25 cellular contexts compared by ENCODE assay signal in the genomic region with DNA sequence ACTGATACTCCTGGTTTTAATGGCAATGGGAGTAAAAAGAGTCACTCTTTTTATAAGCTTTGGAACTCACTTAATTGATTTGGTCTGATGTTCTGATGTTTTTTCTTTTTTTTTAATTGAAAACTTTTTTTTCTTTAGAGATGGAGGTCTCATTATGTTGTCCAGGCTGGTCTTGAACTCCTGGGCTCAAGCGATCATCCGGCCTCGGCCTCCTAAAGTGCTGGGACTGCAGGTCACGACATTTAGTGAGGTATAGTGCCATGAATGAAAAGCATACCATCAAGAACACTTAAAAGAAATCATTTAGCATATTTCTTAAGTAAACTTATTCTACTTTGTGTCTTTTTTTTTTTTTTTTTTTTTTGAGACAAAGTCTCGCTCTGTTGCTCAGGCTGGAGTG. TPM values are rescaled to one million over a fixed set of nuclear protein-coding genes. Genes with fewer than 3 reads are reported as not detected.
DNase-seq lines count a peak whose midpoint lies in the region; ATAC-seq and TF ChIP-seq lines count a peak whose summit lies in the region.
"Had no signal": no experiment of that assay in that cellular context is flagged by ENCODE, and none has a peak within 500 bp of the region (broad histone marks: within the 10 kb centered on the region; RNA-seq: fewer than 3 reads in every experiment).

No MANE protein-coding gene starts in this region.

- H3K36me3 Mint-ChIP-seq in T-helper 2 cell treated with Interferon-gamma antibody and Interleukin-4, amounts not matched to agents 5 μg/mL and 100 μg/mL, for 36 hours (ENCODE audit: low read depth), result peaks cover 44% of the 10 kb centered on the region
- peaks cover 94% of the 10 kb centered on the region for H3K36me3 Mint-ChIP-seq in activated T-helper 17 cell treated with anti-CD3 and anti-CD28 coated beads, Interleukin-2, amount 50 U/mL, for 72 hours (ENCODE audit: low read depth)

- DNase-seq in T-helper 2 cell treated with Interferon-gamma antibody and Interleukin-4, amounts not matched to agents 5 μg/mL and 100 μg/mL, for 36 hours (ENCODE audit: low spot score), result no peak
- DNase-seq in T-helper 2 cell (no peak), IMR-90 (no peak), fibroblast of lung (ENCODE audit: low read depth in 2 of 2) (no peak), thoracic aorta (ENCODE audit: low spot score) (no peak), SW 1271 (lab: John Stamatoyannopoulos, UW) (no peak), NCI-H1092 treated with DMSO at 0.1 percent for 48 hours (lab: John Stamatoyannopoulos, UW) (no peak)
- DNase-seq: activated CD4-positive, alpha-beta T cell treated with anti-CD3 and anti-CD28 coated beads, Interleukin-2, amount 50 U/mL, for 48 hours; activated CD4-positive, CD25-positive, alpha-beta regulatory T cell; activated gamma-delta T cell treated with Interleukin-2 at 50 U/mL for 16 hours; adrenal gland; brain microvascular endothelial cell; glutamatergic neuron; H9; kidney; natural killer cell; NCI-H2029 treated with DMSO at 0.1 percent for 48 hours; NCI-H2227 treated with DMSO at 0.1 percent for 48 hours; NCI-H526 treated with DMSO at 0.1 percent for 48 hours; right cardiac atrium; spleen; upper lobe of right lung had no signal

- H2BK120ac ChIP-seq in IMR-90 (ENCODE audit: low read depth, low read length), result no peak overlapping the region

- H3K9me1 ChIP-seq in IMR-90 (ENCODE audit: insufficient read depth, low read length), result peaks cover 3% of the 10 kb centered on the region; the same call in 1 of the 2 replicates

- no peak for ATAC-seq in IMR-90 (ENCODE audit: low read depth)
- ATAC-seq in thoracic aorta (ENCODE audit: insufficient number of reproducible peaks, low FRiP score, low read depth), result no peak
- no peak for ATAC-seq in activated T-helper 17 cell treated with anti-CD3 and anti-CD28 coated beads, Interleukin-2, amount 50 U/mL, for 72 hours (replicated peaks)
- ATAC-seq: natural killer cell, right cardiac atrium, upper lobe of right lung had no signal

- no peaks in the 10 kb centered on the region for H3K9me3 Mint-ChIP-seq in T-helper 2 cell treated with Interferon-gamma antibody and Interleukin-4, amounts not matched to agents 5 μg/mL and 100 μg/mL, for 36 hours
- H3K9me3 Mint-ChIP-seq in activated T-helper 17 cell treated with anti-CD3 and anti-CD28 coated beads, Interleukin-2, amount 50 U/mL, for 72 hours, result no peaks in the 10 kb centered on the region
- H3K9me3 Mint-ChIP-seq: H9, natural killer cell had no signal

- H2BK20ac ChIP-seq in IMR-90 (ENCODE audit: low read depth, low read length), result no peak overlapping the region

- peaks cover 87% of the 10 kb centered on the region for H3K79me2 ChIP-seq in fibroblast of lung (ENCODE audit: control insufficient read depth, insufficient read depth, low read length)

- H3K4me3 ChIP-seq in IMR-90 (ENCODE audit: insufficient read depth, low read depth, low read length), result no peak overlapping the region
- H3K4me3 ChIP-seq in fibroblast of lung (replicated peaks in 1 of 4; ENCODE audit: control extremely low read depth in 1 of 4, insufficient read depth in 1 of 4, low read depth in 3 of 4, low read length in 4 of 4), result peak overlapping the region in 2 of 4 experiments; percentile 33 to 65
- H3K4me3 ChIP-seq in thoracic aorta, result peak overlapping the region; percentile 2

- H3K23ac ChIP-seq in IMR-90 (ENCODE audit: low read depth, low read length), result no peak overlapping the region

- no peak overlapping the region for H2BK5ac ChIP-seq in IMR-90 (ENCODE audit: low read depth, low read length, poor library complexity, severe bottlenecking)

- peaks cover 0 to 8% of the 10 kb centered on the region in 2 experiments; a peak in 2 of 4 replicates for H3K79me1 ChIP-seq in IMR-90 (ENCODE audit: low read depth in 1 of 2, low read length in 2 of 2)

- POLR2A ChIA-PET in IMR-90 (lab: Charles Lee; ENCODE audit: unreplicated experiment), result no interaction called here

- H2AFZ ChIP-seq in IMR-90 (replicated peaks; ENCODE audit: low read length, poor library complexity) (no peak overlapping the region), fibroblast of lung (ENCODE audit: low read length) (no peak overlapping the region)
- H2AFZ ChIP-seq: parathyroid adenoma had no signal

- H2AK9ac ChIP-seq in IMR-90 (replicated peaks; ENCODE audit: low read depth, low read length, poor library complexity), result no peak overlapping the region

- no CpG with 5 or more reads among the region's 5 CpGs for WGBS in IMR-90 (ENCODE audit: extremely low coverage in 2 of 2, insufficient read length in 1 of 2), 2 experiments

- no peak for TF ChIP-seq POLR2A in IMR-90 (IDR thresholded peaks at IDR 0.05; ENCODE audit: low read depth, low read length)

- CTCF ChIA-PET in IMR-90 (lab: Yijun Ruan, JAX), result no interaction called here

- dilution Hi-C loops in IMR-90 (cut with HindIII; ENCODE audit: low sequenced_read_pairs, unreplicated experiment), result no loop called here

- H2BK15ac ChIP-seq in IMR-90 (ENCODE audit: low read depth, low read length), result no peak overlapping the region

- H3K18ac ChIP-seq in IMR-90 (ENCODE audit: low read depth, low read length), result no peak overlapping the region

- H3K27me3 Mint-ChIP-seq in T-helper 2 cell treated with Interferon-gamma antibody and Interleukin-4, amounts not matched to agents 5 μg/mL and 100 μg/mL, for 36 hours (ENCODE audit: low read depth), result no peaks in the 10 kb centered on the region
- H3K27me3 Mint-ChIP-seq in activated T-helper 17 cell treated with anti-CD3 and anti-CD28 coated beads, Interleukin-2, amount 50 U/mL, for 72 hours, result no peaks in the 10 kb centered on the region

- H3K14ac ChIP-seq in IMR-90 (replicated peaks; ENCODE audit: low read depth, low read length), result no peak overlapping the region

- H3K4me2 ChIP-seq in IMR-90 (ENCODE audit: low read depth, low read length), result 0 out of 2 replicates have a peak overlapping the region, but pooled peaks have one; percentile 23
- peak overlapping the region; percentile 54 for H3K4me2 ChIP-seq in fibroblast of lung (ENCODE audit: extremely low read depth, insufficient read depth, low read length)

- H4K91ac ChIP-seq in IMR-90 (ENCODE audit: insufficient read depth, low read depth, low read length), result no peak overlapping the region

- BruUV-seq in IMR-90 (replicated peaks; lab: Mats Ljungman, UMichigan), result no TSS peak

- H4K20me1 ChIP-seq in IMR-90 (ENCODE audit: insufficient read depth, low read length) (peaks cover 80% of the 10 kb centered on the region), fibroblast of lung (ENCODE audit: control insufficient read depth, extremely low read depth, insufficient read depth, low read length) (peaks cover 7% of the 10 kb centered on the region)

- H3K4me1 ChIP-seq in IMR-90 (ENCODE audit: control insufficient read depth, insufficient read depth, low read length) (peaks cover 20% of the 10 kb centered on the region), fibroblast of lung (ENCODE audit: control insufficient read depth, extremely low read depth, insufficient read depth, low read length) (peaks cover 16% of the 10 kb centered on the region), thoracic aorta (ENCODE audit: control insufficient read depth in 1 of 2, low read depth in 2 of 2) (peaks cover 32 to 64% of the 10 kb centered on the region in 2 donors)
- H3K4me1 ChIP-seq: parathyroid adenoma had no signal

- H4K8ac ChIP-seq in IMR-90 (ENCODE audit: low read depth in 2 of 2, low read length in 2 of 2), result no peak overlapping the region

- in situ Hi-C loops in IMR-90 (cut with MboI; ENCODE audit: low sequenced_read_pairs), result no loop called here

- H3K4ac ChIP-seq in IMR-90 (ENCODE audit: low read depth, low read length), result no peak overlapping the region

- H3K27me3 ChIP-seq in IMR-90 (ENCODE audit: control insufficient read depth, insufficient read depth, low read length) (no peaks in the 10 kb centered on the region), fibroblast of lung (ENCODE audit: control insufficient read depth, insufficient read depth, low read length) (no peaks in the 10 kb centered on the region), thoracic aorta (replicated peaks; ENCODE audit: insufficient read depth) (no peaks in the 10 kb centered on the region)
- H3K27me3 ChIP-seq: adrenal gland, brain microvascular endothelial cell, spleen, upper lobe of right lung had no signal

- no peak overlapping the region for H3K4me3 Mint-ChIP-seq in T-helper 2 cell treated with Interferon-gamma antibody and Interleukin-4, amounts not matched to agents 5 μg/mL and 100 μg/mL, for 36 hours
- no peak overlapping the region for H3K4me3 Mint-ChIP-seq in activated T-helper 17 cell treated with anti-CD3 and anti-CD28 coated beads, Interleukin-2, amount 50 U/mL, for 72 hours
- H3K4me3 Mint-ChIP-seq: H9, natural killer cell had no signal

- peak overlapping the region; percentile 8 for H3K27ac Mint-ChIP-seq in T-helper 2 cell treated with Interferon-gamma antibody and Interleukin-4, amounts not matched to agents 5 μg/mL and 100 μg/mL, for 36 hours
- H3K27ac Mint-ChIP-seq in activated T-helper 17 cell treated with anti-CD3 and anti-CD28 coated beads, Interleukin-2, amount 50 U/mL, for 72 hours, result no peak overlapping the region
- H3K27ac Mint-ChIP-seq: H9, natural killer cell had no signal

- H3K4me1 Mint-ChIP-seq in T-helper 2 cell treated with Interferon-gamma antibody and Interleukin-4, amounts not matched to agents 5 μg/mL and 100 μg/mL, for 36 hours (ENCODE audit: low read depth), result peaks cover 34% of the 10 kb centered on the region
- peaks cover 18% of the 10 kb centered on the region for H3K4me1 Mint-ChIP-seq in activated T-helper 17 cell treated with anti-CD3 and anti-CD28 coated beads, Interleukin-2, amount 50 U/mL, for 72 hours

- TF ChIP-seq CTCF in IMR-90 (conservative IDR thresholded peaks at IDR 0.05; ENCODE audit: low read depth, low read length), result no peak
- TF ChIP-seq CTCF in fibroblast of lung (conservative IDR thresholded peaks at IDR 0.05 in 1 of 2, IDR thresholded peaks at IDR 0.05 in 1 of 2; ENCODE audit: low read depth in 1 of 2, low read length in 2 of 2), result no peak
- no peak for TF ChIP-seq CTCF in thoracic aorta (IDR thresholded peaks at IDR 0.05)

- H3K9ac ChIP-seq in IMR-90 (ENCODE audit: low read depth, low read length), result no peak overlapping the region
- no peak overlapping the region for H3K9ac ChIP-seq in fibroblast of lung (ENCODE audit: insufficient read depth, low read length)
- H3K9ac ChIP-seq: parathyroid adenoma had no signal

- no peak for TF ChIP-seq RAD21 in IMR-90 (IDR thresholded peaks at IDR 0.05; ENCODE audit: low read length)

- no peak overlapping the region for H2AK5ac ChIP-seq in IMR-90 (ENCODE audit: low read depth, low read length)

- no peak overlapping the region for H3K56ac ChIP-seq in IMR-90 (ENCODE audit: extremely low read depth, insufficient read depth, low read length)

- peaks cover 39% of the 10 kb centered on the region for H3K36me3 ChIP-seq in IMR-90 (ENCODE audit: control insufficient read depth, insufficient read depth, low read length)
- peaks cover 26% of the 10 kb centered on the region for H3K36me3 ChIP-seq in fibroblast of lung (ENCODE audit: control insufficient read depth, insufficient read depth, low read length)
- peaks cover 24% of the 10 kb centered on the region for H3K36me3 ChIP-seq in thoracic aorta

- no peaks in the 10 kb centered on the region for H3K9me3 ChIP-seq in IMR-90 (ENCODE audit: control insufficient read depth, insufficient read depth, low read length)
- no peaks in the 10 kb centered on the region for H3K9me3 ChIP-seq in fibroblast of lung (ENCODE audit: control insufficient read depth, insufficient read depth, low read depth, low read length)
- H3K9me3 ChIP-seq in thoracic aorta, result no peaks in the 10 kb centered on the region
- H3K9me3 ChIP-seq: adrenal gland, spleen, upper lobe of right lung had no signal

- H3K27ac ChIP-seq in IMR-90 (ENCODE audit: insufficient read depth, low read length) (no peak overlapping the region), fibroblast of lung (ENCODE audit: insufficient read depth, low read length) (no peak overlapping the region), thoracic aorta (no peak overlapping the region)
- H3K27ac ChIP-seq: 22Rv1, brain microvascular endothelial cell, parathyroid adenoma, upper lobe of right lung had no signal

- H4K5ac ChIP-seq in IMR-90 (ENCODE audit: low read depth, low read length), result no peak overlapping the region

- intact Hi-C loops in IMR-90 (cut with micrococcal nuclease), result loop anchor here (10.0 kb wide), 1 partner anchor 416 kb away; no protein-coding TSS in a partner anchor

RNA-seq across cellular contexts. Expression of a gene that starts 12.7 kb away (rescaled TPM):
- total RNA-seq in IMR-90 (2012; rRNA removed), result 4.1 and 6.9 TPM in 2 replicates
- polyA plus RNA-seq in IMR-90 (2012; rRNA removed), result 2.0 and 2.2 TPM in 2 replicates
- 0.48 and 0.92 TPM in 2 replicates for polyA plus RNA-seq in IMR-90 (2012; cell fraction: cytosol; rRNA removed)
- polyA plus RNA-seq in IMR-90 (2012; cell fraction: nucleus; rRNA removed; ENCODE audit: low replicate concordance), result 5.9 and 6.1 TPM in 2 replicates
- 8.2 and 18.0 TPM in 2 replicates for total RNA-seq in fibroblast of lung
- 2.3 and 3.5 TPM in 2 replicates for polyA plus RNA-seq in fibroblast of lung
- polyA plus RNA-seq in fibroblast of lung (2012), result 1.4 and 2.9 TPM in 2 replicates
- 0.37 TPM in 1 of 2 replicates, not detected in the other for polyA minus RNA-seq in fibroblast of lung (ENCODE audit: low replicate concordance)
- 10 to 100 TPM; 32.7 to 33.7 TPM for total RNA-seq in thoracic aorta
- 1 to 10 TPM; 3.0 to 7.3 TPM for total RNA-seq in activated T-helper 17 cell treated with anti-CD3 and anti-CD28 coated beads, Interleukin-2, amount 50 U/mL, for 72 hours
